Comparison of ENCODE assay signal across 9 cellular contexts in the genomic region with DNA sequence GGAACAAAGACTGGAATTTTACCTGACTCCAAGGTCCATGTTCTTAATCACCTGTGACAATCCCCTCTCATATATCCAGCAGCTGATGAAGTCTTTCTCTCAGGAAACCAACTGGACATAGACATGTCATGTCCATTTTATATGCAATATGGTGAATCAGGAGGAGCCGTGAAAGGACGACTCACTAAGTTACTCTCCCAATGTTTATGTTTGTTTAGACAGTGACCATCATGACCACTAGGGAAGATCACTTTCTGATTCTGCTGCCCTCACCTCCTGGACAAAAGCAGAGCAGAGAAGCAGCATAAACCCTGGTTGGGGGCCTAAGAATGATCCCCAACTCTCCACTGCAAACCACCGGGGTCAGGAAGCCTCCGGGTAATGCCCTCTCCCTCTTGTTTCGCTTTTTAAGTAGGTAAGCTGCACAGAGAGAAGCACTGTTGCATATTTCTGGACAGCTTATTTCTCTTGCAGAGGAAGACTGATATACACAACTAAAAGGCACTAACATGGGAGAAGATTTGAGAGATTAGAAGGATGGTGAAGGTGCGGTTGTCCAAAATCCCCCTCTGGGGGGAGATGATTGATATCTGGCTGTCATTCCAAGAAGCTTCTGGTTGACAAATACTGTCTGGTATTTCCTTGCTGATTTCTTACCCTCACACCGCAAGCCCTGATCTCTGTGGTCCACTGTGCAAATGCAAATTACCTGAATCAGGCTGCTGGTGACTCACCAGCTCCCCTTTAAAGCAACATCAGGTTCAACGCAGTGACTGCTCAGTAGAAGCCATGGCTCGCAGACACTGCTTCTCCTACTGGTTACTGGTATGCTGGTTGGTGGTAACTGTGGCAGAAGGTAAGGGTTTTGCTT. TPM values are rescaled to one million over a fixed set of nuclear protein-coding genes. Genes with fewer than 3 reads are reported as not detected.
DNase-seq lines count a peak whose midpoint lies in the region; FAIRE-seq and TF ChIP-seq lines count a peak whose summit lies in the region.
"Had no signal": no experiment of that assay in that cellular context is flagged by ENCODE, and none has a peak within 500 bp of the region (broad histone marks: within the 10 kb centered on the region; RNA-seq: fewer than 3 reads in every experiment).

A gene with protein sequence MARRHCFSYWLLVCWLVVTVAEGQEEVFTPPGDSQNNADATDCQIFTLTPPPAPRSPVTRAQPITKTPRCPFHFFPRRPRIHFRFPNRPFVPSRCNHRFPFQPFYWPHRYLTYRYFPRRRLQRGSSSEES (plus strand): TSS at position 773 of the 871 bp plus-strand sequence. CDS start 17 bp downstream, at position 790.

- TF ChIP-seq CTCF in H1 (IDR thresholded peaks at IDR 0.05; ENCODE audit: control extremely low read depth in 1 of 3, insufficient read depth in 1 of 3, low read depth in 1 of 3, low read length in 3 of 3) (no peak), tibial artery (IDR thresholded peaks at IDR 0.05) (no peak)

- no peak for TF ChIP-seq RAD21 in H1 (IDR thresholded peaks at IDR 0.05 in 1 of 2, conservative IDR thresholded peaks at IDR 0.05 in 1 of 2; ENCODE audit: low read depth in 2 of 2, low read length in 2 of 2)

- H3K14ac ChIP-seq in H1 (ENCODE audit: insufficient read length): no peak within 1 kb of the TSS

- no peak within 1 kb of the TSS for H4K8ac ChIP-seq in H1 (ENCODE audit: extremely low read depth, insufficient read depth, low read length)

- no peak within 1 kb of the TSS for H2BK12ac ChIP-seq in H1 (ENCODE audit: low read depth, low read length)

- H3K27me3 ChIP-seq in H1 (replicated peaks in 1 of 4; ENCODE audit: control insufficient read depth in 3 of 4, extremely low read depth in 1 of 4, insufficient read depth in 3 of 4, low read length in 3 of 4) (no peaks in the 10 kb centered on the region), tibial artery (peaks cover 0 to 5% of the 10 kb centered on the region in 2 donors)
- H3K27me3 ChIP-seq: BLaER1 had no signal

- TF ChIP-seq POLR2A in H1 (IDR thresholded peaks at IDR 0.05; ENCODE audit: control extremely low read depth in 1 of 2, low read depth in 2 of 2, low read length in 2 of 2): no peak

- 77% methylated on average over 9 of the region's 9 CpGs; no CpG with 5 or more reads in 1 of the 2 experiments for WGBS in H1 (ENCODE audit: extremely low coverage in 1 of 2, insufficient coverage in 1 of 2, insufficient read length in 1 of 2, insufficient replicate concordance in 2 of 2, low coverage in 1 of 2, low lambda C conversion rate in 2 of 2, missing lambda C conversion rate in 1 of 2), 2 experiments

- H3K9me3 ChIP-seq in H1 (ENCODE audit: insufficient read depth in 2 of 2, low read depth in 1 of 2, low read length in 1 of 2) (no peaks in the 10 kb centered on the region), tibial artery (no peaks in the 10 kb centered on the region)
- H3K9me3 ChIP-seq: BLaER1 had no signal

- H3K36me3 ChIP-seq in H1 (ENCODE audit: control insufficient read depth in 2 of 4, insufficient read depth in 4 of 4, low read length in 3 of 4) (no peaks in the 10 kb centered on the region), tibial artery (no peaks in the 10 kb centered on the region)
- H3K36me3 ChIP-seq: BLaER1 had no signal

- no peak within 1 kb of the TSS for H3K4ac ChIP-seq in H1 (replicated peaks; ENCODE audit: insufficient read length, low read depth, low read length)

- 0 out of 2 replicates have a peak within 1 kb of the TSS, but pooled peaks have one; percentile 6 for H2AFZ ChIP-seq in H1 (ENCODE audit: low read length)

- no peak within 1 kb of the TSS for H2BK15ac ChIP-seq in H1 (ENCODE audit: low read length)

- no peak within 1 kb of the TSS for H2AK5ac ChIP-seq in H1 (ENCODE audit: low read depth, low read length)

- no peak within 1 kb of the TSS for H2BK5ac ChIP-seq in H1 (ENCODE audit: low read depth, low read length)

- peak; percentile 31 for DNase-seq in NK-92 treated with Interleukin-12 subunit alpha and Interleukin-12 subunit beta, amount 100 ng/mL, for 24 hours (lab: John Stamatoyannopoulos, UW)
- DNase-seq in NK-92 (lab: John Stamatoyannopoulos, UW; ENCODE audit: unreplicated experiment) (no peak), HEK293T (ENCODE audit: extremely low spot score) (peak; percentile 16), NCI-H226 (peak; percentile 77), H1 (ENCODE audit: low read depth in 1 of 2, low spot score in 2 of 2) (no peak), tibial artery (no peak), NCI-H2029 (lab: John Stamatoyannopoulos, UW) (no peak), NCI-H524 treated with DMSO at 0.1 percent for 48 hours (lab: John Stamatoyannopoulos, UW) (no peak)

- H3K27ac ChIP-seq in H1 (ENCODE audit: low read depth, low read length) (no peak within 1 kb of the TSS), tibial artery (no peak within 1 kb of the TSS)
- H3K27ac ChIP-seq: BLaER1 had no signal

- no peaks in the 10 kb centered on the region for H3K79me2 ChIP-seq in H1 (ENCODE audit: control insufficient read depth in 1 of 2, insufficient read depth in 2 of 2, low read length in 2 of 2)

- H3K23ac ChIP-seq in H1 (ENCODE audit: insufficient read length): no peak within 1 kb of the TSS

- H3K4me1 ChIP-seq in H1 (replicated peaks in 1 of 4; ENCODE audit: control insufficient read depth in 3 of 4, insufficient read depth in 4 of 4, low read length in 3 of 4): no peaks in the 10 kb centered on the region
- no peaks in the 10 kb centered on the region for H3K4me1 ChIP-seq in tibial artery
- H3K4me1 ChIP-seq: BLaER1 had no signal

- POLR2A ChIA-PET in HEK293T (lab: Yijun Ruan, JAX): interaction anchor here (1.2 to 2.0 kb wide), 2 partner anchors 42 to 169 kb away, joined by 3 to 8 read pairs; a partner anchor contains a TSS
- POLR2A ChIA-PET in H1 (lab: Charles Lee; ENCODE audit: partially characterized antibody): interaction anchor here (0.9 kb wide), 1 partner anchor 10 kb away, joined by 5 read pairs; no protein-coding TSS in a partner anchor

- no peaks in the 10 kb centered on the region; the same call in 1 of the 2 replicates for H3K23me2 ChIP-seq in H1 (ENCODE audit: low read depth, low read length)

- H3K4me3 ChIP-seq in H1 (ENCODE audit: extremely low read depth in 1 of 4, insufficient read depth in 2 of 4, low read depth in 3 of 4, low read length in 4 of 4) (no peak within 1 kb of the TSS), tibial artery (no peak within 1 kb of the TSS)
- H3K4me3 ChIP-seq: BLaER1 had no signal

- intact Hi-C loops in tibial artery (cut with DNase I; ENCODE audit: low total_unique reads): no loop called here

- no peak within 1 kb of the TSS for H2BK120ac ChIP-seq in H1 (replicated peaks; ENCODE audit: low read depth, low read length)

- no peaks in the 10 kb centered on the region for H3K79me1 ChIP-seq in H1 (ENCODE audit: low read depth, low read length)

- no peak for TF ChIP-seq EP300 in H1 (IDR thresholded peaks at IDR 0.05; ENCODE audit: borderline replicate concordance in 1 of 2, low read depth in 2 of 2, low read length in 2 of 2)

- no peak within 1 kb of the TSS for H3K4me2 ChIP-seq in H1 (ENCODE audit: insufficient read depth in 1 of 2, low read depth in 2 of 2, low read length in 2 of 2)
- H3K4me2 ChIP-seq: BLaER1 had no signal

- no peak within 1 kb of the TSS for H3K56ac ChIP-seq in H1 (replicated peaks; ENCODE audit: insufficient read length, low read depth, low read length)

- H2BK20ac ChIP-seq in H1 (ENCODE audit: low read length): no peak within 1 kb of the TSS

- no peak within 1 kb of the TSS for H3K9ac ChIP-seq in H1 (replicated peaks in 1 of 4; ENCODE audit: extremely low read depth in 1 of 4, low read depth in 3 of 4, low read length in 3 of 4)
- H3K9ac ChIP-seq: BLaER1 had no signal

- no peak for FAIRE-seq in H1 (lab: Jason Lieb, UNC)

- H4K5ac ChIP-seq in H1 (ENCODE audit: insufficient read length, low read depth, low read length): no peak within 1 kb of the TSS

- H4K20me1 ChIP-seq in H1 (replicated peaks in 1 of 2; ENCODE audit: control insufficient read depth in 1 of 2, insufficient read depth in 2 of 2, low read length in 2 of 2): no peaks in the 10 kb centered on the region
- H4K20me1 ChIP-seq: BLaER1 had no signal

- no peak within 1 kb of the TSS for H3K18ac ChIP-seq in H1 (ENCODE audit: extremely low read depth, low read length)

- H4K91ac ChIP-seq in H1 (replicated peaks; ENCODE audit: insufficient read length, low read length): no peak within 1 kb of the TSS

- CTCF ChIA-PET in HEK293T (lab: Yijun Ruan, JAX): interaction anchor here (0.7 to 0.8 kb wide), 3 partner anchors 12 to 547 kb away, joined by 3 read pairs; no protein-coding TSS in a partner anchor
- CTCF ChIA-PET in H1 (lab: Charles Lee; ENCODE audit: partially characterized antibody): interaction anchor here (0.7 to 2.6 kb wide), 9 partner anchors 9 to 43 kb away, joined by 3 to 11 read pairs (median 4); no protein-coding TSS in a partner anchor

TF ChIP-seq in HEK293T, 16 proteins besides CTCF, POLR2A, EP300 and RAD21 (continues in another document):
- TF ChIP-seq ELF4 (IDR thresholded peaks at IDR 0.05): no peak
- TF ChIP-seq FOXA1 (IDR thresholded peaks at IDR 0.05): no peak
- TF ChIP-seq ZNF384 (IDR thresholded peaks at IDR 0.05): no peak
- no peak for TF ChIP-seq SUZ12 (IDR thresholded peaks at IDR 0.05)
- no peak for TF ChIP-seq SP1 (IDR thresholded peaks at IDR 0.05)
- TF ChIP-seq CTBP1 (IDR thresholded peaks at IDR 0.05; ENCODE audit: borderline replicate concordance): no peak
- no peak for TF ChIP-seq L3MBTL2 (conservative IDR thresholded peaks at IDR 0.05)
- TF ChIP-seq ARNT (IDR thresholded peaks at IDR 0.05): no peak
- no peak for TF ChIP-seq LEF1 (IDR thresholded peaks at IDR 0.05; ENCODE audit: borderline replicate concordance)

TF ChIP-seq in H1, 55 proteins besides CTCF, POLR2A, EP300 and RAD21 (continues in another document):
- TF ChIP-seq JUND (IDR thresholded peaks at IDR 0.05; ENCODE audit: low read length) (no peak; the same call in 1 of the 2 replicates), SRF (IDR thresholded peaks at IDR 0.05; ENCODE audit: low read depth, low read length) (no peak), KDM1A (IDR thresholded peaks at IDR 0.05; ENCODE audit: borderline replicate concordance, low read length) (no peak), CBX8 (IDR thresholded peaks at IDR 0.05; ENCODE audit: borderline replicate concordance, low read depth, low read length) (no peak), SP1 (IDR thresholded peaks at IDR 0.05; ENCODE audit: low read depth, low read length) (no peak), CREB1 (IDR thresholded peaks at IDR 0.05) (no peak), SIN3A (conservative IDR thresholded peaks at IDR 0.05 in 1 of 2, IDR thresholded peaks at IDR 0.05 in 1 of 2; ENCODE audit: low read depth in 1 of 2, low read length in 2 of 2) (no peak)

RNA-seq across cellular contexts. Expression of the gene that starts here (rescaled TPM):
- not detected in 2 replicates for total RNA-seq in H1 (2021; fragmentation: NEBNext Ultra II Directional; extraction: Animal tissue kit (Norgen Biotek cat#: 25700))
- not detected in 2 replicates for polyA plus RNA-seq in H1 (2011; rRNA removed)
- polyA plus RNA-seq in H1 (2011; cell fraction: cytosol; rRNA removed): 0.06 TPM
- polyA plus RNA-seq in H1 (2011; cell fraction: nucleus; rRNA removed): not detected
- polyA plus RNA-seq in H1 (2012, experiment 1 of 2): not detected in 4 replicates
- polyA plus RNA-seq in H1 (2012, experiment 2 of 2): not detected
- polyA plus RNA-seq in H1 (2013, experiment 1 of 2): not detected
- 0.06 TPM for polyA plus RNA-seq in H1 (2013, experiment 2 of 2)
- polyA minus RNA-seq in H1 (2011; rRNA and poly(A)+ RNA removed): not detected in 2 replicates
- not detected for polyA minus RNA-seq in H1 (2011; cell fraction: cytosol; rRNA and poly(A)+ RNA removed)
- polyA minus RNA-seq in H1 (2011; cell fraction: nucleus; rRNA and poly(A)+ RNA removed): not detected

Comparison
In these comparisons a context has a peak if more than half of its experiments do, and no peak if none do; other contexts are left out.
1. DNase-seq: peak in NK-92 treated with Interleukin-12 subunit alpha and Interleukin-12 subunit beta, amount 100 ng/mL, for 24 hours (single experiment), HEK293T (single experiment) and NCI-H226 (single experiment); none in NK-92 (single experiment), H1 (0 of 2), tibial artery (0 of 2), NCI-H2029 (single experiment) and NCI-H524 treated with DMSO at 0.1 percent for 48 hours (single experiment).